11 cellular contexts compared by ENCODE assay signal in genomic region chr18:30149585-30149984, GRCh38.
"Had no signal": no experiment of that assay in that cellular context is flagged by ENCODE, and none has a peak within 500 bp of the region (broad histone marks: within the 10 kb centered on the region; RNA-seq: fewer than 3 reads in every experiment).

No MANE protein-coding gene starts in this region.

- ATAC-seq: GM23338, HCT116 had no signal

- H3K9me3 ChIP-seq: HAP-1 had no signal

- H2AFZ ChIP-seq: GM23248, GM23338 had no signal

- FAIRE-seq: H1, H54 had no signal

- H3K36me3 ChIP-seq: HAP-1 had no signal

- DNase-seq: GM23248, GOT3, H7, H9, HCEC 1CT, HFFc6 had no signal

- H3K4me1 ChIP-seq: HAP-1 had no signal

- H3K27ac ChIP-seq: GM23248 had no signal

- H3K4me3 ChIP-seq: GM23248, GM23338, HAP-1 had no signal

- H3K4me2 ChIP-seq: GM23338 had no signal

- H3K9ac ChIP-seq: GM23248 had no signal
